1 cellular context compared by ENCODE assay signal in genomic region chr22:37809672-37810333, GRCh38.
TF ChIP-seq lines count a peak whose summit lies in the region.

No MANE protein-coding gene starts in this region.

TF ChIP-seq in HepG2, 621 proteins besides CTCF, POLR2A, EP300 and RAD21:
- TF ChIP-seq FOXA3 (CRISPR knock-in tag; IDR thresholded peaks at IDR 0.05) (no peak), KDM1A (CRISPR knock-in tag; IDR thresholded peaks at IDR 0.05) (no peak), FOXP1 (IDR thresholded peaks at IDR 0.05) (no peak), FOXP1 (CRISPR knock-in tag; IDR thresholded peaks at IDR 0.05) (no peak), ZSCAN21 (CRISPR knock-in tag; IDR thresholded peaks at IDR 0.05; ENCODE audit: borderline replicate concordance) (no peak), LCORL (IDR thresholded peaks at IDR 0.05) (no peak), LCORL (CRISPR knock-in tag; IDR thresholded peaks at IDR 0.05) (no peak), RBFOX2 (IDR thresholded peaks at IDR 0.05; ENCODE audit: low read depth, low read length) (peak; percentile 55; the same call in 1 of the 2 replicates), GMEB1 (CRISPR knock-in tag; IDR thresholded peaks at IDR 0.05; ENCODE audit: borderline replicate concordance) (no peak), ZNF326 (CRISPR knock-in tag; IDR thresholded peaks at IDR 0.05; ENCODE audit: borderline replicate concordance) (peak; percentile 70; the same call in 1 of the 2 replicates), SP5 (CRISPR knock-in tag; IDR thresholded peaks at IDR 0.05; ENCODE audit: borderline replicate concordance, low read depth) (no peak), POLR2AphosphoS5 (IDR thresholded peaks at IDR 0.05; ENCODE audit: low read depth, low read length) (peak; percentile 1; the same call in 1 of the 2 replicates), AGO2 (optimal IDR thresholded peaks at IDR 0.05; ENCODE audit: low read depth, low read length) (peak; percentile 86), POLR2G (IDR thresholded peaks at IDR 0.05; ENCODE audit: low read depth, low read length) (peak; percentile 36), ZNF790 (CRISPR knock-in tag; IDR thresholded peaks at IDR 0.05; ENCODE audit: borderline replicate concordance) (no peak), ZNF512 (CRISPR knock-in tag; IDR thresholded peaks at IDR 0.05) (no peak), ZNF687 (CRISPR knock-in tag; IDR thresholded peaks at IDR 0.05) (peak; percentile 22; the same call in 1 of the 2 replicates), ZC3H4 (CRISPR knock-in tag; IDR thresholded peaks at IDR 0.05; ENCODE audit: borderline replicate concordance) (peak; percentile 66; the same call in 1 of the 2 replicates), ZNF432 (CRISPR knock-in tag; IDR thresholded peaks at IDR 0.05; ENCODE audit: borderline replicate concordance) (no peak), ZBTB14 (CRISPR knock-in tag; IDR thresholded peaks at IDR 0.05) (no peak), PBX3 (CRISPR knock-in tag; IDR thresholded peaks at IDR 0.05; ENCODE audit: borderline replicate concordance) (no peak), ZNF234 (CRISPR knock-in tag; conservative IDR thresholded peaks at IDR 0.05) (no peak)
